Comparison of ENCODE assay signal across 18 cellular contexts in the genomic region with DNA sequence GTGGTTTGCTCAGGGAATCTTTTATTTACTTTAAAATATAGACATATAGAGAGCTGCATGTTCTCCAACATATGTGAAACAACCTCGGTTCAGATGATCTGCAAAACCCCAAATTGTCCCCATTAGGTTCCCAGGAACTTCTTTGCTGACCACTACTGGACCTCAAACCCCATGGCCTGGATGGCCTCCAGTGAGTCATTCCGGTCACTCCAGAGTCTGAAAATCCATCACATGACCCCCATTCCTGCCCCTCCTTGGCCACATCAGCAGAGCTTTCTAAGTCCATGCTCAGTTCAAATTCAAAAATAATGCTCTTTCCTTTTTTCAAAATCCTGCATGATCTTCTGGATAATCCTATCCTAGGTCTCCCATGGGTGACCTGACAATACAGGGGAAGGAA.
"Had no signal": no experiment of that assay in that cellular context is flagged by ENCODE, and none has a peak within 500 bp of the region (broad histone marks: within the 10 kb centered on the region; RNA-seq: fewer than 3 reads in every experiment).

No MANE protein-coding gene starts in this region.

- H3K9me3 Mint-ChIP-seq: activated naive CD8-positive, alpha-beta T cell treated with anti-CD3 and anti-CD28 coated beads for 36 hours; activated T-helper 1 cell treated with anti-CD3 and anti-CD28 coated beads, Interleukin-12 subunit alpha, Interleukin-12 subunit beta, Interleukin-2, Interleukin-4 antibody, amounts not matched to agents 30 ng/mL and 10 ng/mL and 1 ng/mL, durations not matched to agents 14 hours and 24 hours and 36 hours; dendritic cell treated with granulocyte-macrophage colony-stimulating factor and Interleukin-4, amounts not matched to agents 40 ng/mL and 50 ng/mL, for 4 days; immature natural killer cell; mesothelial cell of epicardium had no signal

- H3K4me1 Mint-ChIP-seq: immature natural killer cell had no signal

- H3K36me3 ChIP-seq: brain microvascular endothelial cell, ovary, suprapubic skin, upper lobe of left lung had no signal

- H3K27me3 Mint-ChIP-seq: activated naive CD8-positive, alpha-beta T cell treated with anti-CD3 and anti-CD28 coated beads for 36 hours had no signal

- H3K36me3 Mint-ChIP-seq: immature natural killer cell, mesothelial cell of epicardium had no signal

- H3K27me3 ChIP-seq: brain microvascular endothelial cell, ovary, suprapubic skin, upper lobe of left lung had no signal

- H3K27ac ChIP-seq: brain microvascular endothelial cell, ovary, upper lobe of left lung had no signal

- H3K4me3 Mint-ChIP-seq: activated naive CD8-positive, alpha-beta T cell treated with anti-CD3 and anti-CD28 coated beads for 36 hours; activated T-helper 1 cell treated with anti-CD3 and anti-CD28 coated beads, Interleukin-12 subunit alpha, Interleukin-12 subunit beta, Interleukin-2, Interleukin-4 antibody, amounts not matched to agents 30 ng/mL and 10 ng/mL and 1 ng/mL, durations not matched to agents 14 hours and 24 hours and 36 hours; dendritic cell treated with granulocyte-macrophage colony-stimulating factor and Interleukin-4, amounts not matched to agents 40 ng/mL and 50 ng/mL, for 4 days; immature natural killer cell; mesothelial cell of epicardium had no signal

- H3K27ac Mint-ChIP-seq: activated naive CD8-positive, alpha-beta T cell treated with anti-CD3 and anti-CD28 coated beads for 36 hours; activated T-helper 1 cell treated with anti-CD3 and anti-CD28 coated beads, Interleukin-12 subunit alpha, Interleukin-12 subunit beta, Interleukin-2, Interleukin-4 antibody, amounts not matched to agents 30 ng/mL and 10 ng/mL and 1 ng/mL, durations not matched to agents 14 hours and 24 hours and 36 hours; dendritic cell treated with granulocyte-macrophage colony-stimulating factor and Interleukin-4, amounts not matched to agents 40 ng/mL and 50 ng/mL, for 4 days; immature natural killer cell; mesothelial cell of epicardium had no signal

- H3K9me3 ChIP-seq: ovary, suprapubic skin, upper lobe of left lung had no signal

- DNase-seq: activated CD4-positive, CD25-positive, alpha-beta regulatory T cell treated with anti-CD3 and anti-CD28 coated beads, Interleukin-2, amount 50 U/mL, for 72 hours; activated naive CD8-positive, alpha-beta T cell treated with anti-CD3 and anti-CD28 coated beads for 36 hours; amygdala; brain microvascular endothelial cell; cerebellar nuclear complex; effector memory CD4-positive, alpha-beta T cell; head of caudate nucleus; immature natural killer cell; ovary; stimulated activated CD4-positive, alpha-beta T cell treated with anti-CD3 and anti-CD28 coated beads, Interleukin-15, amount 100 ng/mL, for 24 hours; stimulated activated CD4-positive, alpha-beta T cell treated with anti-CD3 and anti-CD28 coated beads, Interleukin-4, amount 100 ng/mL, for 1 hour; stimulated activated naive CD4-positive, alpha-beta T cell treated with Interleukin-2 at 50 U/mL for 16 hours; T-helper 1 cell; upper lobe of left lung had no signal

- H3K4me3 ChIP-seq: ovary, suprapubic skin, upper lobe of left lung had no signal
